ENCODE assay signal across 33 cellular contexts in the genomic region with DNA sequence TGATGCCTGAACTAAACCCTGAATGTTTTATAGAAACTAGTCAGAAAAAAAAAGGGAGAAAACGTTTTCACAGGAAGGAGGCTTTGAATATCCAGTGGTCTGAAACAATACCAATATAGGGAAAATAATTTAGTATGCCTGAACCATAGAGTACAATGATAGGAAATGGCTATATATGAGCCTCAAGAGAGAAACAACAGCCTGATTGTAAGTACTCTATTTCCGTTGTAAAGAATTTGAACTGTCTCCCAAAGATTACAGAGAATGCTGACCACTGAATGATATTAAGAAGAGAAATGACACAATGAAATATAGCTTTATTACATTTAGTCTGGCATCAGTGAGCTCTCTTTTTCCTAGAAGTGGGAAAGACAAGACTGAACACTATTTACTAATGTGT. TPM values are rescaled to one million over a fixed set of nuclear protein-coding genes. Genes with fewer than 3 reads are reported as not detected.
"Had no signal": no experiment of that assay in that cellular context is flagged by ENCODE, and none has a peak within 500 bp of the region (broad histone marks: within the 10 kb centered on the region; RNA-seq: fewer than 3 reads in every experiment).

No MANE protein-coding gene starts in this region.

- H3K9me3 ChIP-seq: ascending aorta, breast epithelium, colonic mucosa, esophagus muscularis mucosa, heart left ventricle had no signal

- H3K4me3 Mint-ChIP-seq: activated B cell treated with CpG ODN at 0.5 μM for 24 hours; activated CD8-positive, alpha-beta T cell treated with anti-CD3 and anti-CD28 coated beads for 36 hours; activated naive CD8-positive, alpha-beta T cell; activated T-cell treated with anti-CD3 and anti-CD28 coated beads, Interleukin-2, amount 50 U/mL, for 4 hours; activated T-helper 17 cell treated with anti-CD3 and anti-CD28 coated beads, Interleukin-2, amount 50 U/mL, for 72 hours; effector memory CD8-positive, alpha-beta T cell; T-helper 17 cell; T-helper 2 cell treated with Interferon-gamma antibody and Interleukin-4, amounts not matched to agents 5 μg/mL and 100 μg/mL, for 36 hours had no signal

- ATAC-seq: activated CD4-positive, CD25-positive, alpha-beta regulatory T cell treated with anti-CD3 and anti-CD28 coated beads, Interleukin-2, amount 50 U/mL, for 24 hours; activated CD8-positive, alpha-beta T cell treated with anti-CD3 and anti-CD28 coated beads for 36 hours; activated T-cell treated with anti-CD3 and anti-CD28 coated beads, Interleukin-2, amount 50 U/mL, for 4 hours; activated T-helper 17 cell treated with anti-CD3 and anti-CD28 coated beads, Interleukin-2, amount 50 U/mL, for 72 hours; effector memory CD8-positive, alpha-beta T cell; foreskin keratinocyte; heart left ventricle; T-helper 17 cell had no signal

- H3K27me3 Mint-ChIP-seq: activated CD8-positive, alpha-beta T cell treated with anti-CD3 and anti-CD28 coated beads for 36 hours; activated T-helper 17 cell treated with anti-CD3 and anti-CD28 coated beads, Interleukin-2, amount 50 U/mL, for 72 hours; effector memory CD8-positive, alpha-beta T cell had no signal

- H3K4me3 ChIP-seq: ascending aorta, breast epithelium, cardiac muscle cell, colonic mucosa, esophagus muscularis mucosa, heart left ventricle had no signal

- H3K9me3 Mint-ChIP-seq: activated B cell treated with CpG ODN at 0.5 μM for 24 hours; activated CD8-positive, alpha-beta T cell treated with anti-CD3 and anti-CD28 coated beads for 36 hours; activated T-cell treated with anti-CD3 and anti-CD28 coated beads, Interleukin-2, amount 50 U/mL, for 4 hours; activated T-helper 17 cell treated with anti-CD3 and anti-CD28 coated beads, Interleukin-2, amount 50 U/mL, for 72 hours; effector memory CD8-positive, alpha-beta T cell; T-helper 2 cell treated with Interferon-gamma antibody and Interleukin-4, amounts not matched to agents 5 μg/mL and 100 μg/mL, for 36 hours had no signal

- DNase-seq: activated B cell treated with CpG ODN at 0.5 μM for 24 hours; activated CD4-positive, alpha-beta T cell treated with anti-CD3 and anti-CD28 coated beads for 48 hours; activated CD4-positive, alpha-beta T cell treated with anti-CD3 and anti-CD28 coated beads, Interleukin-2, amount 50 U/mL, for 1 hour; activated CD4-positive, alpha-beta T cell treated with anti-CD3 and anti-CD28 coated beads, Interleukin-2, amount 50 U/mL, for 48 hours; activated CD8-positive, alpha-beta memory T cell treated with anti-CD3 and anti-CD28 coated beads for 24 hours; activated CD8-positive, alpha-beta T cell treated with anti-CD3 and anti-CD28 coated beads for 36 hours; activated effector memory CD4-positive, alpha-beta T cell treated with Interleukin-2 at 50 U/mL for 16 hours; activated gamma-delta T cell treated with Interleukin-2 at 50 U/mL for 16 hours; activated naive CD4-positive, alpha-beta T cell treated with anti-CD3 and anti-CD28 coated beads, Interleukin-2, amount 50 U/mL, for 16 hours; activated naive CD4-positive, alpha-beta T cell treated with Interleukin-2 at 50 U/mL for 16 hours; activated T-cell treated with anti-CD3 and anti-CD28 coated beads, Interleukin-2, amount 50 U/mL, for 4 hours; central memory CD4-positive, alpha-beta T cell; cerebellar nuclear complex; colonic mucosa; effector CD4-positive, alpha-beta T cell; effector memory CD8-positive, alpha-beta T cell; erythroblast; foreskin keratinocyte; glutamatergic neuron; heart left ventricle; T-helper 1 cell; T-helper 17 cell; T1000; WERI-Rb-1 had no signal

- H3K4me1 Mint-ChIP-seq: activated T-helper 17 cell treated with anti-CD3 and anti-CD28 coated beads, Interleukin-2, amount 50 U/mL, for 72 hours had no signal

- H3K4me1 ChIP-seq: breast epithelium, colonic mucosa had no signal

- H3K27ac ChIP-seq: ascending aorta, breast epithelium, cardiac muscle cell, colonic mucosa, esophagus muscularis mucosa, foreskin keratinocyte, heart left ventricle, WERI-Rb-1 had no signal

- H3K36me3 ChIP-seq: ascending aorta, breast epithelium, cardiac muscle cell, colonic mucosa, esophagus muscularis mucosa, heart left ventricle, WERI-Rb-1 had no signal

- H3K27me3 ChIP-seq: ascending aorta, breast epithelium, cardiac muscle cell, colonic mucosa, esophagus muscularis mucosa, foreskin keratinocyte, heart left ventricle had no signal

- H3K27ac Mint-ChIP-seq: activated B cell treated with CpG ODN at 0.5 μM for 24 hours; activated CD8-positive, alpha-beta T cell treated with anti-CD3 and anti-CD28 coated beads for 36 hours; activated naive CD8-positive, alpha-beta T cell; activated T-helper 17 cell treated with anti-CD3 and anti-CD28 coated beads, Interleukin-2, amount 50 U/mL, for 72 hours; brain; effector memory CD8-positive, alpha-beta T cell; T-helper 17 cell; T-helper 2 cell treated with Interferon-gamma antibody and Interleukin-4, amounts not matched to agents 5 μg/mL and 100 μg/mL, for 36 hours had no signal

- H3K36me3 Mint-ChIP-seq: activated naive CD8-positive, alpha-beta T cell; brain had no signal

RNA-seq across cellular contexts. Expression of gene TMEM52B, which starts 28.3 kb away (rescaled TPM):
- total RNA-seq: activated B cell treated with CpG ODN at 0.5 μM for 24 hours; activated CD8-positive, alpha-beta T cell treated with anti-CD3 and anti-CD28 coated beads for 36 hours; activated T-cell treated with anti-CD3 and anti-CD28 coated beads, Interleukin-2, amount 50 U/mL, for 4 hours; activated T-helper 17 cell treated with anti-CD3 and anti-CD28 coated beads, Interleukin-2, amount 50 U/mL, for 72 hours; ascending aorta; cardiac muscle cell; colonic mucosa; foreskin keratinocyte; T-helper 17 cell had no signal
- polyA plus RNA-seq: cardiac muscle cell, foreskin keratinocyte had no signal

RNA-seq across cellular contexts. Expression of gene OLR1, which starts 35.2 kb away (rescaled TPM):
- total RNA-seq: activated B cell treated with CpG ODN at 0.5 μM for 24 hours; activated CD8-positive, alpha-beta T cell treated with anti-CD3 and anti-CD28 coated beads for 36 hours; activated T-cell treated with anti-CD3 and anti-CD28 coated beads, Interleukin-2, amount 50 U/mL, for 4 hours; activated T-helper 17 cell treated with anti-CD3 and anti-CD28 coated beads, Interleukin-2, amount 50 U/mL, for 72 hours; cardiac muscle cell; foreskin keratinocyte had no signal
- polyA plus RNA-seq: foreskin keratinocyte had no signal
